ENCODE assay signal across 24 cellular contexts in genomic region chr22:19704355-19705015, GRCh38. TPM values are rescaled to one million over a fixed set of nuclear protein-coding genes. Genes with fewer than 3 reads are reported as not detected.
DNase-seq lines count a peak whose midpoint lies in the region; ATAC-seq and TF ChIP-seq lines count a peak whose summit lies in the region.
"Had no signal": no experiment of that assay in that cellular context is flagged by ENCODE, and none has a peak within 500 bp of the region (broad histone marks: within the 10 kb centered on the region; RNA-seq: fewer than 3 reads in every experiment).

No MANE protein-coding gene starts in this region.

- H3K27me3 Mint-ChIP-seq in activated naive CD4-positive, alpha-beta T cell treated with anti-CD3 and anti-CD28 coated beads for 36 hours (ENCODE audit: low read depth) = no peaks in the 10 kb centered on the region
- H3K27me3 Mint-ChIP-seq in activated naive CD4-positive, alpha-beta T cell treated with anti-CD3 and anti-CD28 coated beads, Interleukin-2, amount 10 ng/mL, durations not matched to agents 7 days and 5 days = peaks cover 48% of the 10 kb centered on the region
- H3K27me3 Mint-ChIP-seq in endothelial cell (ENCODE audit: unreplicated experiment) = peaks cover 4% of the 10 kb centered on the region
- H3K27me3 Mint-ChIP-seq: activated CD4-positive, alpha-beta T cell treated with anti-CD3 and anti-CD28 coated beads, Interleukin-2, amount 10 ng/mL, durations not matched to agents 7 days and 5 days had no signal

- no peaks in the 10 kb centered on the region for H3K36me3 ChIP-seq in hepatocyte (replicated peaks; ENCODE audit: insufficient read depth, low read depth)
- no peaks in the 10 kb centered on the region for H3K36me3 ChIP-seq in neuronal stem cell (replicated peaks in 1 of 2; ENCODE audit: control insufficient read depth in 2 of 2, insufficient read depth in 2 of 2, low read length in 2 of 2)
- H3K36me3 ChIP-seq: BE2C, left lung, stomach, tibial artery, WERI-Rb-1 had no signal

- peak overlapping the region; percentile 52 for H3K18ac ChIP-seq in neuronal stem cell (ENCODE audit: low read length)

- H3K27ac ChIP-seq in hepatocyte = no peak overlapping the region
- H3K27ac ChIP-seq in neuronal stem cell (replicated peaks; ENCODE audit: low read length) = no peak overlapping the region
- H3K27ac ChIP-seq: epithelial cell of prostate, left lung, stomach, tibial artery, WERI-Rb-1 had no signal

- H2AK5ac ChIP-seq in neuronal stem cell (ENCODE audit: low read depth, low read length) = peak overlapping the region; percentile 69

- no peaks in the 10 kb centered on the region for H3K79me2 ChIP-seq in hepatocyte

- no peaks in the 10 kb centered on the region for H3K36me3 Mint-ChIP-seq in activated naive CD4-positive, alpha-beta T cell treated with anti-CD3 and anti-CD28 coated beads for 36 hours (ENCODE audit: low read depth)
- no peaks in the 10 kb centered on the region for H3K36me3 Mint-ChIP-seq in activated naive CD4-positive, alpha-beta T cell treated with anti-CD3 and anti-CD28 coated beads, Interleukin-2, amount 10 ng/mL, durations not matched to agents 7 days and 5 days
- no peaks in the 10 kb centered on the region for H3K36me3 Mint-ChIP-seq in endothelial cell (ENCODE audit: low read depth, unreplicated experiment)
- H3K36me3 Mint-ChIP-seq: brain had no signal

- no peaks in the 10 kb centered on the region for H4K20me1 ChIP-seq in hepatocyte (ENCODE audit: insufficient read depth, poor library complexity, severe bottlenecking)

- no peaks in the 10 kb centered on the region for H3K9me3 Mint-ChIP-seq in activated naive CD4-positive, alpha-beta T cell treated with anti-CD3 and anti-CD28 coated beads for 36 hours
- H3K9me3 Mint-ChIP-seq in activated naive CD4-positive, alpha-beta T cell treated with anti-CD3 and anti-CD28 coated beads, Interleukin-2, amount 10 ng/mL, durations not matched to agents 7 days and 5 days = no peaks in the 10 kb centered on the region
- no peaks in the 10 kb centered on the region for H3K9me3 Mint-ChIP-seq in endothelial cell (ENCODE audit: unreplicated experiment)
- H3K9me3 Mint-ChIP-seq: activated CD4-positive, alpha-beta T cell treated with anti-CD3 and anti-CD28 coated beads, Interleukin-2, amount 10 ng/mL, durations not matched to agents 7 days and 5 days had no signal

- H3K4me1 Mint-ChIP-seq in activated naive CD4-positive, alpha-beta T cell treated with anti-CD3 and anti-CD28 coated beads for 36 hours (ENCODE audit: low read depth) = no peaks in the 10 kb centered on the region
- H3K4me1 Mint-ChIP-seq in activated naive CD4-positive, alpha-beta T cell treated with anti-CD3 and anti-CD28 coated beads, Interleukin-2, amount 10 ng/mL, durations not matched to agents 7 days and 5 days = no peaks in the 10 kb centered on the region
- H3K4me1 Mint-ChIP-seq in endothelial cell (ENCODE audit: unreplicated experiment) = no peaks in the 10 kb centered on the region
- H3K4me1 Mint-ChIP-seq: activated CD4-positive, alpha-beta T cell treated with anti-CD3 and anti-CD28 coated beads, Interleukin-2, amount 10 ng/mL, durations not matched to agents 7 days and 5 days had no signal

- no peak overlapping the region for H2BK5ac ChIP-seq in neuronal stem cell (ENCODE audit: low read length)

- ATAC-seq in GM19035 (IDR thresholded peaks at IDR 0.05; ENCODE audit: unreplicated experiment) = no peak
- ATAC-seq: left lung had no signal

- H2AFZ ChIP-seq in hepatocyte (no peak overlapping the region), neuronal stem cell (ENCODE audit: low read length) (no peak overlapping the region)

- H3K9me3 ChIP-seq in hepatocyte (ENCODE audit: low read depth) (no peaks in the 10 kb centered on the region), neuronal stem cell (replicated peaks in 1 of 2; ENCODE audit: control insufficient read depth in 2 of 2, insufficient read depth in 1 of 2, low read depth in 1 of 2, low read length in 2 of 2) (no peaks in the 10 kb centered on the region)
- H3K9me3 ChIP-seq: BE2C, left lung, stomach, tibial artery had no signal

- H3K4me3 Mint-ChIP-seq in activated naive CD4-positive, alpha-beta T cell treated with anti-CD3 and anti-CD28 coated beads for 36 hours = no peak overlapping the region
- H3K4me3 Mint-ChIP-seq in activated naive CD4-positive, alpha-beta T cell treated with anti-CD3 and anti-CD28 coated beads, Interleukin-2, amount 10 ng/mL, durations not matched to agents 7 days and 5 days = no peak overlapping the region
- no peak overlapping the region for H3K4me3 Mint-ChIP-seq in endothelial cell (ENCODE audit: unreplicated experiment)
- H3K4me3 Mint-ChIP-seq: activated CD4-positive, alpha-beta T cell treated with anti-CD3 and anti-CD28 coated beads, Interleukin-2, amount 10 ng/mL, durations not matched to agents 7 days and 5 days; brain had no signal

- H3K27me3 ChIP-seq in hepatocyte (no peaks in the 10 kb centered on the region), neuronal stem cell (ENCODE audit: control insufficient read depth in 3 of 3, insufficient read depth in 3 of 3, low read depth in 1 of 3, low read length in 3 of 3) (peaks cover 0 to 36% (median 0%) of the 10 kb centered on the region in 3 experiments)
- H3K27me3 ChIP-seq: BE2C had no signal

- intact Hi-C loops in activated naive CD4-positive, alpha-beta T cell treated with anti-CD3 and anti-CD28 coated beads for 36 hours (cut with micrococcal nuclease) = no loop called here

- H3K4me3 ChIP-seq in hepatocyte (no peak overlapping the region), neuronal stem cell (ENCODE audit: low read length in 2 of 2) (peak overlapping the region in 1 of 2 donors; percentile 27)
- H3K4me3 ChIP-seq: left lung, stomach, tibial artery had no signal

- no peaks in the 10 kb centered on the region for H3K79me1 ChIP-seq in neuronal stem cell (ENCODE audit: low read depth, low read length)

- WGBS in hepatocyte (ENCODE audit: low lambda C conversion rate, missing lambda C conversion rate) = 70% methylated on average over 15 of the region's 15 CpGs
- WGBS in neuronal stem cell (ENCODE audit: extremely low coverage in 2 of 2, insufficient read length in 2 of 2, insufficient replicate concordance in 1 of 2), 2 donors = no CpG with 5 or more reads among the region's 15 CpGs

- TF ChIP-seq CTCF in hepatocyte (IDR thresholded peaks at IDR 0.05; ENCODE audit: poor library complexity) = no peak
- no peak for TF ChIP-seq CTCF in endothelial cell (IDR thresholded peaks at IDR 0.05; ENCODE audit: unreplicated experiment)

- H2BK120ac ChIP-seq in neuronal stem cell (ENCODE audit: low read depth, low read length) = no peak overlapping the region

- H4K91ac ChIP-seq in neuronal stem cell (ENCODE audit: low read depth, low read length, poor library complexity) = no peak overlapping the region

- H3K23ac ChIP-seq in neuronal stem cell (ENCODE audit: low read depth, low read length, poor library complexity) = peak overlapping the region; percentile 35

- no peaks in the 10 kb centered on the region for H3K9me2 ChIP-seq in hepatocyte (replicated peaks; ENCODE audit: insufficient read depth)

- H3K4me1 ChIP-seq in hepatocyte (ENCODE audit: insufficient read depth) (no peaks in the 10 kb centered on the region), neuronal stem cell (ENCODE audit: control insufficient read depth in 2 of 2, insufficient read depth in 1 of 2, low read depth in 1 of 2, low read length in 2 of 2) (peaks cover 2 to 8% of the 10 kb centered on the region in 2 donors)
- H3K4me1 ChIP-seq: left lung, stomach had no signal

- CTCF ChIA-PET in activated naive CD4-positive, alpha-beta T cell treated with anti-CD3 and anti-CD28 coated beads for 36 hours (lab: Charles Lee) = no interaction called here
- CTCF ChIA-PET in activated naive CD4-positive, alpha-beta T cell treated with anti-CD3 and anti-CD28 coated beads, Interleukin-2, amount 10 ng/mL, durations not matched to agents 7 days and 5 days (lab: Charles Lee) = no interaction called here

- no peak overlapping the region for H2BK12ac ChIP-seq in neuronal stem cell (ENCODE audit: low read length)

- H3K4ac ChIP-seq in neuronal stem cell (ENCODE audit: low read length) = peak overlapping the region; percentile 39

- H3K27ac Mint-ChIP-seq in activated naive CD4-positive, alpha-beta T cell treated with anti-CD3 and anti-CD28 coated beads for 36 hours = no peak overlapping the region
- no peak overlapping the region for H3K27ac Mint-ChIP-seq in activated naive CD4-positive, alpha-beta T cell treated with anti-CD3 and anti-CD28 coated beads, Interleukin-2, amount 10 ng/mL, durations not matched to agents 7 days and 5 days
- H3K27ac Mint-ChIP-seq in endothelial cell (ENCODE audit: unreplicated experiment) = no peak overlapping the region
- H3K27ac Mint-ChIP-seq: activated CD4-positive, alpha-beta T cell treated with anti-CD3 and anti-CD28 coated beads, Interleukin-2, amount 10 ng/mL, durations not matched to agents 7 days and 5 days; brain had no signal

- H4K8ac ChIP-seq in neuronal stem cell (ENCODE audit: low read depth, low read length) = no peak overlapping the region

- H3K4me2 ChIP-seq in hepatocyte (no peak overlapping the region), neuronal stem cell (ENCODE audit: insufficient read depth, low read length, poor library complexity, severe bottlenecking) (no peak overlapping the region)

- peak; percentile 0 for DNase-seq in activated naive CD4-positive, alpha-beta T cell treated with anti-CD3 and anti-CD28 coated beads for 36 hours
- DNase-seq in activated naive CD4-positive, alpha-beta T cell treated with anti-CD3 and anti-CD28 coated beads, Interleukin-2, amount 10 ng/mL, durations not matched to agents 7 days and 5 days = no peak
- DNase-seq in hepatocyte (ENCODE audit: low spot score) (peak; percentile 15), neuronal stem cell (ENCODE audit: low spot score) (no peak), endothelial cell (ENCODE audit: low spot score) (no peak), glomerular visceral epithelial cell (ENCODE audit: extremely low spot score) (no peak), NCI-H82 (lab: John Stamatoyannopoulos, UW) (no peak)
- DNase-seq: activated CD4-positive, alpha-beta T cell treated with anti-CD3 and anti-CD28 coated beads, Interleukin-2, amount 10 ng/mL, durations not matched to agents 7 days and 5 days; activated naive CD4-positive, alpha-beta T cell treated with Interleukin-2 at 50 U/mL for 16 hours; activated T-cell treated with anti-CD3 and anti-CD28 coated beads, Interleukin-2, amount 50 U/mL, for 48 hours; BE2C; mesenchymal stem cell; NCI-H1436; NCI-H510A treated with DMSO at 0.1 percent for 48 hours; NK-92 treated with Interleukin-12 subunit alpha and Interleukin-12 subunit beta, amount 100 ng/mL, for 24 hours; occipital lobe; SHP77; stomach had no signal

- H3K9ac ChIP-seq in neuronal stem cell (ENCODE audit: low read depth, low read length, poor library complexity) = no peak overlapping the region

- no peak overlapping the region for H3K14ac ChIP-seq in neuronal stem cell (ENCODE audit: low read length)

- no peak overlapping the region for H2BK15ac ChIP-seq in neuronal stem cell (ENCODE audit: low read length)

RNA-seq across cellular contexts. Expression of gene SEPTIN5, which starts 9.8 kb away (rescaled TPM):
- under 1 TPM; 0.47 to 0.81 TPM for total RNA-seq in activated naive CD4-positive, alpha-beta T cell treated with anti-CD3 and anti-CD28 coated beads for 36 hours
- total RNA-seq in hepatocyte (4.3 and 10.0 TPM in 2 replicates), endothelial cell (ENCODE audit: unreplicated experiment) (2.3 TPM)
- polyA plus RNA-seq in hepatocyte = 9.4 and 9.7 TPM in 2 replicates
- 23.1 TPM for polyA plus RNA-seq in neuronal stem cell (2013, experiment 1 of 2)
- polyA plus RNA-seq in neuronal stem cell (2013, experiment 2 of 2) = 21.3 TPM
- total RNA-seq: activated CD4-positive, alpha-beta T cell treated with anti-CD3 and anti-CD28 coated beads, Interleukin-2, amount 10 ng/mL, durations not matched to agents 7 days and 5 days had no signal

RNA-seq across cellular contexts. Expression of gene GP1BB, which starts 18.9 kb away (rescaled TPM):
- not detected for total RNA-seq in activated naive CD4-positive, alpha-beta T cell treated with anti-CD3 and anti-CD28 coated beads for 36 hours
- 1.0 and 2.5 TPM in 2 replicates for total RNA-seq in hepatocyte
- 2.4 and 2.8 TPM in 2 replicates for polyA plus RNA-seq in hepatocyte
- 2.5 TPM for polyA plus RNA-seq in neuronal stem cell (2013, experiment 1 of 2)
- 2.6 TPM for polyA plus RNA-seq in neuronal stem cell (2013, experiment 2 of 2)
- not detected for total RNA-seq in endothelial cell (ENCODE audit: unreplicated experiment)
- total RNA-seq: activated CD4-positive, alpha-beta T cell treated with anti-CD3 and anti-CD28 coated beads, Interleukin-2, amount 10 ng/mL, durations not matched to agents 7 days and 5 days had no signal

RNA-seq across cellular contexts. Expression of gene TBX1, which starts 56.1 kb away (rescaled TPM):
- not detected for total RNA-seq in activated naive CD4-positive, alpha-beta T cell treated with anti-CD3 and anti-CD28 coated beads for 36 hours
- total RNA-seq in hepatocyte = not detected in 2 replicates
- 0.07 and 1.1 TPM in 2 replicates for polyA plus RNA-seq in hepatocyte
- polyA plus RNA-seq in neuronal stem cell (2013, experiment 1 of 2) = 0.31 TPM
- polyA plus RNA-seq in neuronal stem cell (2013, experiment 2 of 2) = 0.26 TPM
- total RNA-seq in endothelial cell (ENCODE audit: unreplicated experiment) = 0.56 TPM
- total RNA-seq: activated CD4-positive, alpha-beta T cell treated with anti-CD3 and anti-CD28 coated beads, Interleukin-2, amount 10 ng/mL, durations not matched to agents 7 days and 5 days had no signal

Comparison
In these comparisons a context has a peak if more than half of its experiments do, and no peak if none do; other contexts are left out.
1. DNase-seq: peak in activated naive CD4-positive, alpha-beta T cell treated with anti-CD3 and anti-CD28 coated beads for 36 hours (single experiment) and hepatocyte (single experiment); none in activated naive CD4-positive, alpha-beta T cell treated with anti-CD3 and anti-CD28 coated beads, Interleukin-2, amount 10 ng/mL, durations not matched to agents 7 days and 5 days (single experiment), neuronal stem cell (single experiment), endothelial cell (single experiment), glomerular visceral epithelial cell (single experiment) and NCI-H82 (single experiment).